Comparison of ENCODE assay signal across 8 cellular contexts in the genomic region with DNA sequence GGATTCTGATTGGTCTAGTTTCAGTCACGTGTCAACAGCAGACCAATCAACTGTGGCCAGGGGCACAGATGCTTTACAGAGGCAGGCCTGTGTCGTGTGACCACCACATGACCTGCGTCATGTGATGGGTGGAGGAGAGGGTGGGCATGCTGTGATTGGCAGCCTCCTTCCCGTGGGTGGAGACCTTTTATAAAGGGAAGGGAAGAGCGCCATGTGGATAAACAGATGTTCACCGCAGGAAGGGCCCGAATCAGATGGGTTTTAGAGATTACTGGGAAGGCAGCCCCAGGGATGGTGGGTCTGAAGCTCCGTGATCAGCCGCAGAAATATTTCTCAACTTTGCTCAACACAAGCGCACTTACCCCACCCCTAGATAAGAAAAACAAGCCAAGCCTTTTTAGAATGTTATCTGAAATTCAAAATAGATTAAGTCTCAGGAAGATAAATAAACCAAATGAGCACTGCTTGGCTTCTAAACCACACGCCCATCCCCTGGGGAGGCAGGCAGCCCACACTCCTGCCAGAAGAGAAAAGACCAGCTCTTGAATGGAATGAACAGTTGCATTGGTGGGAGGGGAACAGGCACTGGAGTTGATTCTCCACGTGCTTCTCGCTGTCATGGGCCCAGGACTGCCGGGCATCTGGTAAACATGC. TPM values are rescaled to one million over a fixed set of nuclear protein-coding genes. Genes with fewer than 3 reads are reported as not detected.
DNase-seq lines count a peak whose midpoint lies in the region; ATAC-seq and FAIRE-seq lines count a peak whose summit lies in the region.

No MANE protein-coding gene starts in this region.

- FAIRE-seq in urothelium cell line (lab: Jason Lieb, UNC) = peak; percentile 13

- CTCF ChIA-PET in activated CD4-positive, alpha-beta memory T cell treated with anti-CD3 and anti-CD28 coated beads, Interleukin-2, amount 10 ng/mL, durations not matched to agents 7 days and 5 days (lab: Charles Lee) = no interaction called here

- peak; percentile 3 for DNase-seq in activated T-cell treated with anti-CD3 and anti-CD28 coated beads for 48 hours (ENCODE audit: low read depth)
- DNase-seq in activated T-cell treated with anti-CD3 and anti-CD28 coated beads for 4 hours = no peak
- DNase-seq in amniotic epithelial cell (ENCODE audit: low read depth) = peak; percentile 98
- peak; percentile 28 for DNase-seq in inferior parietal cortex (ENCODE audit: extremely low spot score)
- DNase-seq in urothelium cell line (ENCODE audit: low spot score) = no peak
- DNase-seq in activated CD4-positive, alpha-beta memory T cell treated with anti-CD3 and anti-CD28 coated beads, Interleukin-2, amount 10 ng/mL, durations not matched to agents 7 days and 5 days = no peak

- H3K27me3 Mint-ChIP-seq in activated CD4-positive, alpha-beta memory T cell treated with anti-CD3 and anti-CD28 coated beads, Interleukin-2, amount 10 ng/mL, durations not matched to agents 7 days and 5 days = peaks cover 5% of the 10 kb centered on the region

- no peaks in the 10 kb centered on the region for H3K36me3 Mint-ChIP-seq in activated CD4-positive, alpha-beta memory T cell treated with anti-CD3 and anti-CD28 coated beads, Interleukin-2, amount 10 ng/mL, durations not matched to agents 7 days and 5 days (ENCODE audit: low read depth)

- ATAC-seq in HG02884 (IDR thresholded peaks at IDR 0.05; ENCODE audit: unreplicated experiment) = no peak
- ATAC-seq in GM18502 (IDR thresholded peaks at IDR 0.05; ENCODE audit: poor library complexity, unreplicated experiment) = no peak

- H3K4me3 Mint-ChIP-seq in activated CD4-positive, alpha-beta memory T cell treated with anti-CD3 and anti-CD28 coated beads, Interleukin-2, amount 10 ng/mL, durations not matched to agents 7 days and 5 days = no peak overlapping the region

- H3K9me3 Mint-ChIP-seq in activated CD4-positive, alpha-beta memory T cell treated with anti-CD3 and anti-CD28 coated beads, Interleukin-2, amount 10 ng/mL, durations not matched to agents 7 days and 5 days = no peaks in the 10 kb centered on the region

- POLR2A ChIA-PET in activated CD4-positive, alpha-beta memory T cell treated with anti-CD3 and anti-CD28 coated beads, Interleukin-2, amount 10 ng/mL, durations not matched to agents 7 days and 5 days (lab: Charles Lee) = no interaction called here

- peaks cover 43% of the 10 kb centered on the region for H3K4me1 Mint-ChIP-seq in activated CD4-positive, alpha-beta memory T cell treated with anti-CD3 and anti-CD28 coated beads, Interleukin-2, amount 10 ng/mL, durations not matched to agents 7 days and 5 days

- no peak overlapping the region for H3K27ac Mint-ChIP-seq in activated CD4-positive, alpha-beta memory T cell treated with anti-CD3 and anti-CD28 coated beads, Interleukin-2, amount 10 ng/mL, durations not matched to agents 7 days and 5 days

RNA-seq across cellular contexts. Expression of a gene that starts 43.6 kb away (rescaled TPM):
- 1 to 10 TPM; 5.5 to 7.5 TPM for total RNA-seq in activated CD4-positive, alpha-beta memory T cell treated with anti-CD3 and anti-CD28 coated beads, Interleukin-2, amount 10 ng/mL, durations not matched to agents 7 days and 5 days

Comparison
In these comparisons a context has a peak if more than half of its experiments do, and no peak if none do; other contexts are left out.
1. DNase-seq: peak in activated T-cell treated with anti-CD3 and anti-CD28 coated beads for 48 hours (single experiment), amniotic epithelial cell (single experiment) and inferior parietal cortex (single experiment); none in activated T-cell treated with anti-CD3 and anti-CD28 coated beads for 4 hours (single experiment), urothelium cell line (single experiment) and activated CD4-positive, alpha-beta memory T cell treated with anti-CD3 and anti-CD28 coated beads, Interleukin-2, amount 10 ng/mL, durations not matched to agents 7 days and 5 days (single experiment).